Comparison of ENCODE assay signal across 8 cellular contexts in genomic region chr12:121590476-121591143, GRCh38. TPM values are rescaled to one million over a fixed set of nuclear protein-coding genes. Genes with fewer than 3 reads are reported as not detected.
DNase-seq lines count a peak whose midpoint lies in the region; ATAC-seq and TF ChIP-seq lines count a peak whose summit lies in the region.

No MANE protein-coding gene starts in this region.

- H3K4me3 ChIP-seq in muscle layer of colon (ENCODE audit: low read depth in 1 of 2, low read length in 2 of 2) (peak overlapping the region in 1 of 2 donors; percentile 45), testis (peak overlapping the region; percentile 39 to 54)

- H3K27me3 ChIP-seq in muscle layer of colon (ENCODE audit: control insufficient read depth in 1 of 2, insufficient read depth in 2 of 2, low read length in 2 of 2) (no peaks in the 10 kb centered on the region), testis (no peaks in the 10 kb centered on the region)

- H3K9me3 ChIP-seq in muscle layer of colon (ENCODE audit: low read length) (no peaks in the 10 kb centered on the region), testis (no peaks in the 10 kb centered on the region)

- no peak for TF ChIP-seq POLR2A in testis (IDR thresholded peaks at IDR 0.05)

- H3K27ac ChIP-seq in cingulate gyrus (ENCODE audit: low read depth, low read length) (peak overlapping the region; percentile 44), muscle layer of colon (ENCODE audit: low read depth, low read length) (peak overlapping the region; percentile 88), testis (peak overlapping the region; percentile 49 to 89)

- H3K9ac ChIP-seq in muscle layer of colon (ENCODE audit: low read length): peak overlapping the region; percentile 67

- peaks cover 10% of the 10 kb centered on the region for H3K4me1 ChIP-seq in muscle layer of colon (ENCODE audit: insufficient read depth, low read length)
- H3K4me1 ChIP-seq in testis: peaks cover 9% of the 10 kb centered on the region

- no peak for TF ChIP-seq CTCF in testis (IDR thresholded peaks at IDR 0.05)

- intact Hi-C loops in testis (cut with DNase I; ENCODE audit: low total_unique reads): no loop called here

- ATAC-seq in GM18498 (IDR thresholded peaks at IDR 0.05; ENCODE audit: unreplicated experiment): peak; percentile 56
- peak; percentile 59 for ATAC-seq in HG03108 (IDR thresholded peaks at IDR 0.05; ENCODE audit: unreplicated experiment)
- ATAC-seq in activated CD4-positive, CD25-positive, alpha-beta regulatory T cell treated with anti-CD3 and anti-CD28 coated beads, Interleukin-2, amount 50 U/mL, for 24 hours: peak; percentile 85 to 86

- H3K36me3 ChIP-seq in muscle layer of colon (ENCODE audit: insufficient read depth, low read length) (no peaks in the 10 kb centered on the region), testis (ENCODE audit: low read depth, missing control alignments) (no peaks in the 10 kb centered on the region)

- DNase-seq in testis (no peak), NCI-H69 (lab: John Stamatoyannopoulos, UW) (no peak), DMS79 treated with DMSO at 0.1 percent for 48 hours (lab: John Stamatoyannopoulos, UW) (no peak)

- WGBS in testis, 2 donors: 10 to 19% methylated on average over 10 of the region's 10 CpGs

RNA-seq across cellular contexts. Expression of gene KDM2B, which starts 9.8 kb away (rescaled TPM):
- 10 to 100 TPM; 54.9 to 59.8 TPM for total RNA-seq in testis
- 30.4 TPM for polyA plus RNA-seq in testis (ENCODE audit: insufficient read depth, low read depth, low replicate concordance)

RNA-seq across cellular contexts. Expression of gene ORAI1, which starts 35.7 kb away (rescaled TPM):
- 10 to 100 TPM; 46.8 to 70.7 TPM for total RNA-seq in testis
- polyA plus RNA-seq in testis (ENCODE audit: insufficient read depth, low read depth, low replicate concordance): 30.3 TPM
